12 cellular contexts compared by ENCODE assay signal in genomic region chr9:93669116-93669957, GRCh38.
DNase-seq lines count a peak whose midpoint lies in the region; ATAC-seq and TF ChIP-seq lines count a peak whose summit lies in the region.
"Had no signal": no experiment of that assay in that cellular context is flagged by ENCODE, and none has a peak within 500 bp of the region (broad histone marks: within the 10 kb centered on the region; RNA-seq: fewer than 3 reads in every experiment).

No MANE protein-coding gene starts in this region.

- no peak for TF ChIP-seq CTCF in colonic mucosa (IDR thresholded peaks at IDR 0.05)

- POLR2A ChIA-PET in naive thymus-derived CD4-positive, alpha-beta T cell (lab: Charles Lee): no interaction called here

- no peak overlapping the region for H3K27ac ChIP-seq in colonic mucosa
- no peak overlapping the region for H3K27ac ChIP-seq in naive thymus-derived CD4-positive, alpha-beta T cell (ENCODE audit: low read depth, low read length)
- H3K27ac ChIP-seq in aorta (ENCODE audit: low read depth in 1 of 2, low read length in 2 of 2): no peak overlapping the region
- H3K27ac ChIP-seq: C4-2B had no signal

- intact Hi-C loops in colonic mucosa (cut with DNase I): no loop called here
- intact Hi-C loops in naive thymus-derived CD4-positive, alpha-beta T cell (cut with micrococcal nuclease): no loop called here
- intact Hi-C loops in aorta (cut with DNase I): no loop called here

- no peak overlapping the region for H3K9ac ChIP-seq in colonic mucosa (ENCODE audit: low read depth in 2 of 2, low read length in 2 of 2)

- H3K4me3 ChIP-seq in colonic mucosa: no peak overlapping the region
- H3K4me3 ChIP-seq in naive thymus-derived CD4-positive, alpha-beta T cell (ENCODE audit: low read length): no peak overlapping the region
- no peak overlapping the region for H3K4me3 ChIP-seq in aorta (ENCODE audit: low read length in 2 of 2)

- no peak overlapping the region for H3K4me3 Mint-ChIP-seq in naive thymus-derived CD4-positive, alpha-beta T cell
- H3K4me3 Mint-ChIP-seq: nephron had no signal

- peaks cover 0 to 35% (median 13%) of the 10 kb centered on the region in 5 donors for H3K36me3 Mint-ChIP-seq in naive thymus-derived CD4-positive, alpha-beta T cell

- H3K36me3 ChIP-seq in colonic mucosa (no peaks in the 10 kb centered on the region), aorta (ENCODE audit: control insufficient read depth in 1 of 2, insufficient read depth in 2 of 2, low read length in 1 of 2) (peaks cover 0 to 1% of the 10 kb centered on the region in 2 donors)
- H3K36me3 ChIP-seq in naive thymus-derived CD4-positive, alpha-beta T cell (ENCODE audit: control insufficient read depth in 2 of 3, insufficient read depth in 3 of 3, low read length in 3 of 3): peaks cover 0 to 57% (median 0%) of the 10 kb centered on the region in 3 experiments

- peaks cover 0 to 9% (median 0%) of the 10 kb centered on the region in 11 donors for H3K9me3 Mint-ChIP-seq in naive thymus-derived CD4-positive, alpha-beta T cell
- H3K9me3 Mint-ChIP-seq: nephron had no signal

- H3K27me3 ChIP-seq in colonic mucosa (no peaks in the 10 kb centered on the region), aorta (ENCODE audit: control insufficient read depth in 1 of 2, insufficient read depth in 2 of 2, low read length in 1 of 2) (no peaks in the 10 kb centered on the region)
- no peaks in the 10 kb centered on the region for H3K27me3 ChIP-seq in naive thymus-derived CD4-positive, alpha-beta T cell (ENCODE audit: control insufficient read depth in 2 of 2, insufficient read depth in 2 of 2, low read length in 2 of 2)

- H3K27me3 Mint-ChIP-seq in naive thymus-derived CD4-positive, alpha-beta T cell: no peaks in the 10 kb centered on the region

- ATAC-seq in naive thymus-derived CD4-positive, alpha-beta T cell: peak; percentile 25
- ATAC-seq in aorta (ENCODE audit: low FRiP score) (peak; percentile 4), GM18520 (IDR thresholded peaks at IDR 0.05; ENCODE audit: unreplicated experiment) (no peak), GM19324 (IDR thresholded peaks at IDR 0.05; ENCODE audit: low FRiP score, unreplicated experiment) (no peak)
- ATAC-seq: PC-3 had no signal

- H3K4me1 Mint-ChIP-seq in naive thymus-derived CD4-positive, alpha-beta T cell: peaks cover 0 to 11% (median 0%) of the 10 kb centered on the region in 7 donors
- H3K4me1 Mint-ChIP-seq: nephron had no signal

- WGBS in aorta, 2 donors: 74 to 78% methylated on average over 15 of the region's 15 CpGs

- CTCF ChIA-PET in naive thymus-derived CD4-positive, alpha-beta T cell (lab: Charles Lee): no interaction called here

- H3K27ac Mint-ChIP-seq in naive thymus-derived CD4-positive, alpha-beta T cell: peak overlapping the region in 1 of 9 donors; percentile 53

- H3K9me3 ChIP-seq in colonic mucosa (no peaks in the 10 kb centered on the region), aorta (ENCODE audit: control insufficient read depth, low read length) (no peaks in the 10 kb centered on the region)
- no peaks in the 10 kb centered on the region for H3K9me3 ChIP-seq in naive thymus-derived CD4-positive, alpha-beta T cell (ENCODE audit: control insufficient read depth in 2 of 3, low read length in 3 of 3)

- H3K4me1 ChIP-seq in colonic mucosa (no peaks in the 10 kb centered on the region), aorta (ENCODE audit: control insufficient read depth in 1 of 2, insufficient read depth in 2 of 2, low read length in 2 of 2) (no peaks in the 10 kb centered on the region)
- no peaks in the 10 kb centered on the region for H3K4me1 ChIP-seq in naive thymus-derived CD4-positive, alpha-beta T cell (ENCODE audit: control insufficient read depth in 2 of 2, insufficient read depth in 2 of 2, low read length in 2 of 2)

- DNase-seq in stimulated activated CD4-positive, alpha-beta T cell treated with anti-CD3 and anti-CD28 coated beads, Interleukin-1b, Interleukin-23, amount 100 ng/mL, for 48 hours: peak; percentile 1
- DNase-seq in stimulated activated CD4-positive, alpha-beta T cell treated with anti-CD3 and anti-CD28 coated beads, Interleukin-12 subunit alpha, Interleukin-12 subunit beta, amount 100 ng/mL, for 4 hours: no peak
- DNase-seq in colonic mucosa (peak; percentile 12), aorta (peak; percentile 33 to 68), NAMALWA (ENCODE audit: low spot score) (no peak)
- DNase-seq in naive thymus-derived CD4-positive, alpha-beta T cell: peak in 3 of 9 donors; percentile 1 to 19 (median 4)
- DNase-seq: PC-3; stimulated activated CD4-positive, alpha-beta T cell treated with anti-CD3 and anti-CD28 coated beads, Interleukin-4, amount 100 ng/mL, for 4 hours had no signal

Comparison
In these comparisons a context has a peak if more than half of its experiments do, and no peak if none do; other contexts are left out.
1. DNase-seq: peak in stimulated activated CD4-positive, alpha-beta T cell treated with anti-CD3 and anti-CD28 coated beads, Interleukin-1b, Interleukin-23, amount 100 ng/mL, for 48 hours (single experiment), colonic mucosa (single experiment) and aorta (2 of 2); none in stimulated activated CD4-positive, alpha-beta T cell treated with anti-CD3 and anti-CD28 coated beads, Interleukin-12 subunit alpha, Interleukin-12 subunit beta, amount 100 ng/mL, for 4 hours (single experiment) and NAMALWA (single experiment).
2. ATAC-seq: peak in naive thymus-derived CD4-positive, alpha-beta T cell (single experiment) and aorta (single experiment); none in GM18520 (single experiment) and GM19324 (single experiment).